10 cellular contexts compared by ENCODE assay signal in the genomic region with DNA sequence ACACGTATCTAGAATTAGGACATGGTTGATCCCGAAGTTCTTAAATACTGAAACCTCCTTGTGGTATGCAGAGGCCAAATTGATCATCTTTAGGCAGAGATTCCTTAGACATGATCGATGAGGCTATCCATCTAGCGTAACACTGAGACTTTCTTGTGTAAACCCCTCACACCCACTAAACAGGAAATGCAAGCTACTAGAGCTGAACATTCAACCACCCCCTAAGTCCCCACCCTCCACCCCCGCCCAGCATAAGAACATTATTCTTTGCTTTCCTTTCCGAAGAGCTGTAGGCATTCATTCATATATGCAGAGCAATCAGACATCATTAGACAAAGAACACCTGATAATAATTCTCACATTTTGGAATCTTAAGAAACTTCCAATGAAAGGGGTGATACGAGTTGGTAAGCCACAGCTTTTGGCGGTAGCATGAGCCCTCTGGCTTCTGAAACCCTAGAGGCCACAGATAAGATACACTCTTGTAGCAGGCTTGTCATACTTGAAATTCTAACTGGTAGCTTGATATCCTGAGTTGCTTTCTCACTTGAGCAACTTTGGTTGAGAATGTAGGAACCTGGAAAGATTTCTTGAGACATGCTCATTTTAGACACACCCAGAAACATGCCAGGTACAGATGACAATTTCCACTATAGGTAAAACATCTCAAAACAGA. TPM values are rescaled to one million over a fixed set of nuclear protein-coding genes. Genes with fewer than 3 reads are reported as not detected.
DNase-seq lines count a peak whose midpoint lies in the region; ATAC-seq and TF ChIP-seq lines count a peak whose summit lies in the region.
"Had no signal": no experiment of that assay in that cellular context is flagged by ENCODE, and none has a peak within 500 bp of the region (broad histone marks: within the 10 kb centered on the region; RNA-seq: fewer than 3 reads in every experiment).

No MANE protein-coding gene starts in this region.

- peaks cover 13% of the 10 kb centered on the region for H3K36me3 Mint-ChIP-seq in stimulated activated memory B cell treated with anti-CD40 and anti-IgM and Interleukin-4, amounts not matched to agents 10 μg/mL and 1 μg/mL and 100 μg/mL, for 72 hours

- no peaks in the 10 kb centered on the region for H3K9me3 Mint-ChIP-seq in stimulated activated memory B cell treated with anti-CD40 and anti-IgM and Interleukin-4, amounts not matched to agents 10 μg/mL and 1 μg/mL and 100 μg/mL, for 72 hours

- WGBS in mammary epithelial cell (ENCODE audit: low coverage, missing lambda C conversion rate): 91% methylated on average over 6 of the region's 8 CpGs

- BruUV-seq in mammary epithelial cell (replicated peaks; lab: Mats Ljungman, UMichigan): no TSS peak

- H3K4me3 ChIP-seq in NB4 (ENCODE audit: low read depth, low read length) (no peak overlapping the region), mammary epithelial cell (replicated peaks in 1 of 3; ENCODE audit: insufficient read depth in 1 of 3, low read depth in 2 of 3, low read length in 3 of 3) (no peak overlapping the region)

- no peaks in the 10 kb centered on the region for H3K9me3 ChIP-seq in mammary epithelial cell (replicated peaks; ENCODE audit: insufficient read depth, low read length)

- dilution Hi-C loops in mammary epithelial cell (cut with HindIII; ENCODE audit: low sequenced_read_pairs): no loop called here

- TF ChIP-seq POLR2A in NB4 (IDR thresholded peaks at IDR 0.05; ENCODE audit: extremely low read depth, insufficient read length): no peak

- peak overlapping the region; percentile 97 for H3K27ac Mint-ChIP-seq in stimulated activated memory B cell treated with anti-CD40 and anti-IgM and Interleukin-4, amounts not matched to agents 10 μg/mL and 1 μg/mL and 100 μg/mL, for 72 hours

- H3K4me1 Mint-ChIP-seq in stimulated activated memory B cell treated with anti-CD40 and anti-IgM and Interleukin-4, amounts not matched to agents 10 μg/mL and 1 μg/mL and 100 μg/mL, for 72 hours: peaks cover 95% of the 10 kb centered on the region

- DNase-seq in activated CD4-positive, alpha-beta T cell treated with anti-CD3 and anti-CD28 coated beads for 48 hours: peak; percentile 35
- no peak for DNase-seq in activated CD4-positive, alpha-beta T cell treated with anti-CD3 and anti-CD28 coated beads, Interleukin-2, amount 50 U/mL, for 4 hours
- DNase-seq in NB4 (ENCODE audit: low read depth) (peak; percentile 57), EL (no peak), mammary epithelial cell (no peak)

- no peaks in the 10 kb centered on the region for H3K36me3 ChIP-seq in mammary epithelial cell (ENCODE audit: insufficient read depth, low read length)

- intact Hi-C loops in mammary epithelial cell (cut with micrococcal nuclease): no loop called here

- TF ChIP-seq CTCF in NB4 (IDR thresholded peaks at IDR 0.05; ENCODE audit: low read depth, low read length): no peak
- no peak for TF ChIP-seq CTCF in mammary epithelial cell (conservative IDR thresholded peaks at IDR 0.05 in 1 of 2, IDR thresholded peaks at IDR 0.05 in 1 of 2; ENCODE audit: extremely low read depth in 1 of 2, insufficient read depth in 1 of 2, low read depth in 1 of 2, low read length in 2 of 2)

- H3K4me2 ChIP-seq in mammary epithelial cell (ENCODE audit: insufficient read depth, low read depth, low read length): no peak overlapping the region

- H3K27me3 ChIP-seq in mammary epithelial cell (ENCODE audit: insufficient read depth, low read length): no peaks in the 10 kb centered on the region

- in situ Hi-C loops in mammary epithelial cell (cut with MboI; ENCODE audit: low sequenced_read_pairs in 2 of 2): no loop called here

- ATAC-seq in HG02642 (IDR thresholded peaks at IDR 0.05; ENCODE audit: poor library complexity, unreplicated experiment) (peak; percentile 36), HG02970 (IDR thresholded peaks at IDR 0.05; ENCODE audit: low FRiP score, unreplicated experiment) (no peak)
- ATAC-seq in stimulated activated memory B cell treated with anti-CD40 and anti-IgM and Interleukin-4, amounts not matched to agents 10 μg/mL and 1 μg/mL and 100 μg/mL, for 72 hours: peak; percentile 53

- no peaks in the 10 kb centered on the region for H4K20me1 ChIP-seq in mammary epithelial cell (ENCODE audit: insufficient read depth, low read length)

- no peak overlapping the region for H2AFZ ChIP-seq in mammary epithelial cell (ENCODE audit: low read depth, low read length)

- H3K27ac ChIP-seq in mammary epithelial cell (ENCODE audit: insufficient read depth, low read depth, low read length): no peak overlapping the region
- H3K27ac ChIP-seq: epithelial cell of prostate, VCaP had no signal

- CTCF ChIA-PET in mammary epithelial cell (lab: Charles Lee; ENCODE audit: low non-redundant PET): no interaction called here

- H3K4me1 ChIP-seq in mammary epithelial cell (ENCODE audit: insufficient read depth, low read length): no peaks in the 10 kb centered on the region

- H3K79me2 ChIP-seq in mammary epithelial cell (ENCODE audit: insufficient read depth, low read length): no peaks in the 10 kb centered on the region

- H3K9ac ChIP-seq in mammary epithelial cell (ENCODE audit: insufficient read depth, low read length): no peak overlapping the region

- H3K4me3 Mint-ChIP-seq in stimulated activated memory B cell treated with anti-CD40 and anti-IgM and Interleukin-4, amounts not matched to agents 10 μg/mL and 1 μg/mL and 100 μg/mL, for 72 hours: peak overlapping the region; percentile 32

- no peaks in the 10 kb centered on the region for H3K27me3 Mint-ChIP-seq in stimulated activated memory B cell treated with anti-CD40 and anti-IgM and Interleukin-4, amounts not matched to agents 10 μg/mL and 1 μg/mL and 100 μg/mL, for 72 hours

RNA-seq across cellular contexts. Expression of gene FLI1, which starts 42.2 kb away (rescaled TPM):
- 1 to 10 TPM in 1 of 2 donors, under 1 TPM in 1; 0.67 to 1.6 TPM for total RNA-seq in mammary epithelial cell
- 7.1 TPM for polyA plus RNA-seq in mammary epithelial cell
- polyA minus RNA-seq in mammary epithelial cell: 40.9 TPM

Comparison
In these comparisons a context has a peak if more than half of its experiments do, and no peak if none do; other contexts are left out.
1. DNase-seq: peak in activated CD4-positive, alpha-beta T cell treated with anti-CD3 and anti-CD28 coated beads for 48 hours (single experiment) and NB4 (single experiment); none in activated CD4-positive, alpha-beta T cell treated with anti-CD3 and anti-CD28 coated beads, Interleukin-2, amount 50 U/mL, for 4 hours (0 of 2), EL (single experiment) and mammary epithelial cell (single experiment).